Comparison of ENCODE assay signal across 30 cellular contexts in the genomic region with DNA sequence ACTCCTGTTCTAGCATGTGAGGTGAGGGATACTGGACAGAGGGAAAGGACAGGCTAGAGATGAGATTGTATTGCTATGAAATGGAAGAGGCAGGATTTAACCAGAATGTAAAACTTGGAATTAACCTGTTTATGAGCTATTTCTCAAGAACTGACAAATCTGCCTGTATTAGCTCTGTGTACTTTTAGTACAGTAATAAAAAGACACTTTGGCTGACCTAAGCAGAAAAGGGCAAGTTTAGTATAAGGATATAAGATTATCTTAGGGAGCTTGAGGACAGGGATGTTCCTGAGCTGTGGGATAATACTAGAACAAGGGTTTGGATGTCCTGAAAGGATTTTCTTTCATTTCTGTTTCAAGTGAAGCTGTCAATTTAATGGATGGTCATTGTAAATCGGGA.
"Had no signal": no experiment of that assay in that cellular context is flagged by ENCODE, and none has a peak within 500 bp of the region (broad histone marks: within the 10 kb centered on the region; RNA-seq: fewer than 3 reads in every experiment).

No MANE protein-coding gene starts in this region.

- H3K27me3 Mint-ChIP-seq: activated B cell treated with CpG ODN at 0.5 μM for 24 hours; activated CD8-positive, alpha-beta memory T cell treated with anti-CD3 and anti-CD28 coated beads, Interleukin-2, amount 10 ng/mL, durations not matched to agents 7 days and 5 days; activated naive CD8-positive, alpha-beta T cell; stimulated activated memory B cell treated with anti-CD40 and anti-IgM and Interleukin-4, amounts not matched to agents 10 μg/mL and 1 μg/mL and 100 μg/mL, for 72 hours had no signal

- H3K27me3 ChIP-seq: body of pancreas, dorsolateral prefrontal cortex, gastrocnemius medialis, stomach, tibial artery, upper lobe of right lung had no signal

- H3K4me3 Mint-ChIP-seq: activated B cell treated with CpG ODN at 0.5 μM for 24 hours; activated CD8-positive, alpha-beta memory T cell treated with anti-CD3 and anti-CD28 coated beads, Interleukin-2, amount 10 ng/mL, durations not matched to agents 7 days and 5 days; activated CD8-positive, alpha-beta T cell treated with anti-CD3 and anti-CD28 coated beads, Interleukin-2, amount 10 ng/mL, durations not matched to agents 7 days and 5 days; activated naive CD8-positive, alpha-beta T cell; stimulated activated memory B cell treated with anti-CD40 and anti-IgM and Interleukin-4, amounts not matched to agents 10 μg/mL and 1 μg/mL and 100 μg/mL, for 72 hours had no signal

- DNase-seq: activated B cell treated with CpG ODN at 0.5 μM for 24 hours; activated CD8-positive, alpha-beta memory T cell treated with anti-CD3 and anti-CD28 coated beads, Interleukin-2, amount 10 ng/mL, durations not matched to agents 7 days and 5 days; activated CD8-positive, alpha-beta T cell treated with anti-CD3 and anti-CD28 coated beads, Interleukin-2, amount 10 ng/mL, durations not matched to agents 7 days and 5 days; anterior cingulate cortex; body of pancreas; cerebellar nuclear complex; dorsolateral prefrontal cortex; effector memory CD4-positive, alpha-beta T cell; gastrocnemius medialis; glutamatergic neuron; islet precursor cell; left ventricle myocardium inferior; mesendoderm; mucosa of descending colon; nucleus accumbens; psoas muscle; stimulated activated CD4-positive, alpha-beta T cell treated with anti-CD3 and anti-CD28 coated beads, Interleukin-1b, Interleukin-23, amount 100 ng/mL, for 48 hours; stimulated activated CD4-positive, alpha-beta T cell treated with anti-CD3 and anti-CD28 coated beads, Interleukin-4, amount 100 ng/mL, for 4 hours; stimulated activated CD8-positive, alpha-beta memory T cell treated with anti-CD3 and anti-CD28 coated beads, Interleukin-4, amount 100 ng/mL, for 48 hours; stomach; T-helper 2 cell; tibial artery; upper lobe of right lung had no signal

- H3K27ac ChIP-seq: body of pancreas, coronary artery, dorsolateral prefrontal cortex, gastrocnemius medialis, left ventricle myocardium inferior, parathyroid adenoma, psoas muscle, stomach, tibial artery, upper lobe of right lung had no signal

- H3K9ac ChIP-seq: parathyroid adenoma had no signal

- H3K4me1 ChIP-seq: body of pancreas, gastrocnemius medialis, left ventricle myocardium inferior, parathyroid adenoma, tibial artery, upper lobe of right lung had no signal

- ATAC-seq: activated CD8-positive, alpha-beta memory T cell treated with anti-CD3 and anti-CD28 coated beads, Interleukin-2, amount 10 ng/mL, durations not matched to agents 7 days and 5 days; activated CD8-positive, alpha-beta T cell treated with anti-CD3 and anti-CD28 coated beads, Interleukin-2, amount 10 ng/mL, durations not matched to agents 7 days and 5 days; body of pancreas; gastrocnemius medialis; mucosa of descending colon; psoas muscle; SK-N-SH treated with all-trans-retinoic acid at 6 μM for 48 hours; stimulated activated memory B cell treated with anti-CD40 and anti-IgM and Interleukin-4, amounts not matched to agents 10 μg/mL and 1 μg/mL and 100 μg/mL, for 72 hours; upper lobe of right lung had no signal

- H2AFZ ChIP-seq: parathyroid adenoma had no signal

- H3K4me2 ChIP-seq: smooth muscle cell had no signal

- H3K9me3 ChIP-seq: body of pancreas, gastrocnemius medialis, left ventricle myocardium inferior, mucosa of descending colon, psoas muscle, stomach, tibial artery, upper lobe of right lung had no signal

- H3K9me3 Mint-ChIP-seq: activated B cell treated with CpG ODN at 0.5 μM for 24 hours; stimulated activated memory B cell treated with anti-CD40 and anti-IgM and Interleukin-4, amounts not matched to agents 10 μg/mL and 1 μg/mL and 100 μg/mL, for 72 hours had no signal

- H3K4me3 ChIP-seq: body of pancreas, coronary artery, dorsolateral prefrontal cortex, gastrocnemius medialis, left ventricle myocardium inferior, lung, mucosa of descending colon, psoas muscle, smooth muscle cell, stomach, tibial artery, upper lobe of right lung had no signal

- H3K27ac Mint-ChIP-seq: activated B cell treated with CpG ODN at 0.5 μM for 24 hours; activated CD8-positive, alpha-beta memory T cell treated with anti-CD3 and anti-CD28 coated beads, Interleukin-2, amount 10 ng/mL, durations not matched to agents 7 days and 5 days; activated CD8-positive, alpha-beta T cell treated with anti-CD3 and anti-CD28 coated beads, Interleukin-2, amount 10 ng/mL, durations not matched to agents 7 days and 5 days; activated naive CD8-positive, alpha-beta T cell; stimulated activated memory B cell treated with anti-CD40 and anti-IgM and Interleukin-4, amounts not matched to agents 10 μg/mL and 1 μg/mL and 100 μg/mL, for 72 hours had no signal
